2 cellular contexts compared by ENCODE assay signal in the genomic region with DNA sequence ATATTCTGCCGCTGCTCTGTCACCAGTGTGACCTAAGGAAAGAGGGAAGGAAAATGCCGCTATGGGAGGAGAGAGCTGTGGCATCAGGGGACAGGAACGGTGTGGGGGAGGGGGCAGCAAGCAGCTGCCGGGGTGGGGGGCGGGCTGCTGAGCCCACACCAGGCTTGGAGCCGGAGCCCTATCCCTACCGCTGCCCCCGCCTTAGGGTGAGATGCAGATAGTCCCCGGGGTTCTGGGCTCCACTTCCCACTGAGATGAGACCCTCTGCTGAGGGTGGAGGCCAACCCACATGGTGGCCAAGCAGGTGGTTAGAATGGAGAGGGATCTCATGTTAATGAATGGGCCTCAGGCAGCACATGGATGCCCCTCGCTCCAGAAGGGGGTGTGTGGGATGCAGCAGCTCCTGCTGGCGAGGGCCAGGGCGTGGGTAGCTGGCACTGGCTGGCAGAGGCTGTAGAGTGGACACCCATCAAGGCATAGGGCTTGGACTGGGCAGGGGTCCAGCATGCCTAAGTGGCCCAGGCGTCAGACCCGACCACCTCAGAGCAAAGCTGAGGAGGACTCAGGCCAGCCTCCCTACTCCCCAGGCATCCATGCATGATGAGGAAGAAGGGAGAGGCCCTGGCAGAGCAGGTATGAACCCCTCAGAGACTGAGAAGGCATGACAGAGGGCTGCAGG.
TF ChIP-seq lines count a peak whose summit lies in the region.

No MANE protein-coding gene starts in this region.

TF ChIP-seq in HEK293, 187 proteins besides CTCF, POLR2A, EP300 and RAD21:
- TF ChIP-seq GLI4 (tag by site-specific recombination; IDR thresholded peaks at IDR 0.05) (no peak), ZNF148 (tag by site-specific recombination; IDR thresholded peaks at IDR 0.05; ENCODE audit: borderline replicate concordance) (no peak), GLIS2 (tag by site-specific recombination; IDR thresholded peaks at IDR 0.05) (no peak), EGR2 (tag by site-specific recombination; IDR thresholded peaks at IDR 0.05; ENCODE audit: low read depth) (0 out of 2 replicates have a peak, but pooled peaks have one; percentile 24)

TF ChIP-seq in H1, 55 proteins besides CTCF, POLR2A, EP300 and RAD21:
- no peak for TF ChIP-seq SRF (IDR thresholded peaks at IDR 0.05; ENCODE audit: low read depth, low read length)
- no peak for TF ChIP-seq TAF7 (optimal IDR thresholded peaks at IDR 0.05; ENCODE audit: borderline replicate concordance, low read depth, low read length)
- no peak for TF ChIP-seq RFX5 (IDR thresholded peaks at IDR 0.05; ENCODE audit: borderline replicate concordance, low read depth, low read length)
- TF ChIP-seq ATF2 (IDR thresholded peaks at IDR 0.05; ENCODE audit: low read length), result no peak
- no peak for TF ChIP-seq SUZ12 (IDR thresholded peaks at IDR 0.05; ENCODE audit: low read length)
- no peak for TF ChIP-seq SIN3A (conservative IDR thresholded peaks at IDR 0.05 in 1 of 2, IDR thresholded peaks at IDR 0.05 in 1 of 2; ENCODE audit: low read depth in 1 of 2, low read length in 2 of 2)
- TF ChIP-seq GTF2F1 (IDR thresholded peaks at IDR 0.05; ENCODE audit: borderline replicate concordance, low read depth, low read length), result no peak
- TF ChIP-seq CTBP2 (IDR thresholded peaks at IDR 0.05; ENCODE audit: borderline replicate concordance, insufficient read depth, insufficient read length, low read length), result no peak
- TF ChIP-seq CBX8 (IDR thresholded peaks at IDR 0.05; ENCODE audit: borderline replicate concordance, low read depth, low read length), result no peak
- no peak for TF ChIP-seq ASH2L (IDR thresholded peaks at IDR 0.05; ENCODE audit: low read length)
